1 cellular context compared by ENCODE assay signal in the genomic region with DNA sequence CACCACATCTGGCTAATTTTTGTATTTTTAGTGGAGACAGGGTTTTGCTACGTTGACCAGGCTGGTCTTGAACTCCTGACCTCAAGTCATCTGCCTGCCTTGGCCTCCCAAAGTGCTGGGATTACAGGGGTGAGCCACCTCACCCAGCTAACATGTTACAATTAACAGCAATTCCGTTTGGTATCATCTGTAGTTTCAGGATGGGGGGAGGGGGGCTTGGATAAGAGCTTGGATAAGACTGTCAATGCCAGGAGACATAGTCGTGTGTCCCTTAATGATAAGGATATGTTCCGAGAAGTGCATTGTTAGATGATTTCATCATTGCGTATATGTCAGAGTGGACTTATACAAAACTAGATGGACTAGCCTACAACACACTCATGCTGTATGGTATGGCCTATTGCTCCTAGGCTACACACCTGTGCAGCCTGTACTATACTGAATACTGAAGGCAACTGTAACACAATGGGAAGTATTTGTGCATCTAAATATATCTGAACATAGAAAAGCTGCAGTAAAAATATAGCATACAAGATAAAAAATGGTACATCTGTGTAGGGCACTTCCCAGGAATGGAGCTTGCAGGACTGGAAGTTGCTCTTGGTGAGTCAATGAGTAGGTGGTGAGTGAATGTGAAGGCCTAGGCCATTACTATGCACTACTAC.
TF ChIP-seq lines count a peak whose summit lies in the region.

No MANE protein-coding gene starts in this region.

TF ChIP-seq in GM23338, 12 proteins besides CTCF, POLR2A, EP300 and RAD21 (continued from another document):
- TF ChIP-seq, protein P1, sequence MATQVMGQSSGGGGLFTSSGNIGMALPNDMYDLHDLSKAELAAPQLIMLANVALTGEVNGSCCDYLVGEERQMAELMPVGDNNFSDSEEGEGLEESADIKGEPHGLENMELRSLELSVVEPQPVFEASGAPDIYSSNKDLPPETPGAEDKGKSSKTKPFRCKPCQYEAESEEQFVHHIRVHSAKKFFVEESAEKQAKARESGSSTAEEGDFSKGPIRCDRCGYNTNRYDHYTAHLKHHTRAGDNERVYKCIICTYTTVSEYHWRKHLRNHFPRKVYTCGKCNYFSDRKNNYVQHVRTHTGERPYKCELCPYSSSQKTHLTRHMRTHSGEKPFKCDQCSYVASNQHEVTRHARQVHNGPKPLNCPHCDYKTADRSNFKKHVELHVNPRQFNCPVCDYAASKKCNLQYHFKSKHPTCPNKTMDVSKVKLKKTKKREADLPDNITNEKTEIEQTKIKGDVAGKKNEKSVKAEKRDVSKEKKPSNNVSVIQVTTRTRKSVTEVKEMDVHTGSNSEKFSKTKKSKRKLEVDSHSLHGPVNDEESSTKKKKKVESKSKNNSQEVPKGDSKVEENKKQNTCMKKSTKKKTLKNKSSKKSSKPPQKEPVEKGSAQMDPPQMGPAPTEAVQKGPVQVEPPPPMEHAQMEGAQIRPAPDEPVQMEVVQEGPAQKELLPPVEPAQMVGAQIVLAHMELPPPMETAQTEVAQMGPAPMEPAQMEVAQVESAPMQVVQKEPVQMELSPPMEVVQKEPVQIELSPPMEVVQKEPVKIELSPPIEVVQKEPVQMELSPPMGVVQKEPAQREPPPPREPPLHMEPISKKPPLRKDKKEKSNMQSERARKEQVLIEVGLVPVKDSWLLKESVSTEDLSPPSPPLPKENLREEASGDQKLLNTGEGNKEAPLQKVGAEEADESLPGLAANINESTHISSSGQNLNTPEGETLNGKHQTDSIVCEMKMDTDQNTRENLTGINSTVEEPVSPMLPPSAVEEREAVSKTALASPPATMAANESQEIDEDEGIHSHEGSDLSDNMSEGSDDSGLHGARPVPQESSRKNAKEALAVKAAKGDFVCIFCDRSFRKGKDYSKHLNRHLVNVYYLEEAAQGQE (IDR thresholded peaks at IDR 0.05; ENCODE audit: unreplicated experiment): no peak
